1 cellular context compared by ENCODE assay signal in the genomic region with DNA sequence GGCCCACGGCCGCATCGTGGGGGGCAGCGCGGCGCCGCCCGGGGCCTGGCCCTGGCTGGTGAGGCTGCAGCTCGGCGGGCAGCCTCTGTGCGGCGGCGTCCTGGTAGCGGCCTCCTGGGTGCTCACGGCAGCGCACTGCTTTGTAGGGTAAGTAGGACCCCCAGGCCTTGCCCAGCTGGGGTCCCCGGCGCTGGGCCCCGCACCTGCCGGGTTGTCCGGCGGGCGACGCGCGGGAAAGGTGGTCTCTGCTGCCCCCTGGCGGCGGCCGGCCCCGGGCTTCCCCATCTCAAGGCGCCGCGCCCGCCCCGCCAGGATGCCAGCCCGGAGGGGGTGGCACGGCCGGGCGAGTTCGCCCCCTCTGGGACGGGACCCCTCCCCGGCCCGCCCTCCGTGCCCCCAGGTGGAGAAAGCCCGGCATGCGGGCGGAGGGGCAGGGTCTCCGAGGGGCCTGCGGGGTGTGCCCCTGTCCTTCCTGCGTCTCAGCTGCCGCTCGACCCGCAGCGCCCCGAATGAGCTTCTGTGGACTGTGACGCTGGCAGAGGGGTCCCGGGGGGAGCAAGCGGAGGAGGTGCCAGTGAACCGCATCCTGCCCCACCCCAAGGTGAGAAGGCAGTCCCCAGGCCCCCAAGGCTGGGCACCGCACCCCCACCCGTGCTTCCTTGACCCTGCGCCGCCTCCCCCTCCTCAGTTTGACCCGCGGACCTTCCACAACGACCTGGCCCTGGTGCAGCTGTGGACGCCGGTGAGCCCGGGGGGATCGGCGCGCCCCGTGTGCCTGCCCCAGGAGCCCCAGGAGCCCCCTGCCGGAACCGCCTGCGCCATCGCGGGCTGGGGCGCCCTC.
TF ChIP-seq lines count a peak whose summit lies in the region.

No MANE protein-coding gene starts in this region.

TF ChIP-seq in HCT116, 20 proteins besides CTCF, POLR2A, EP300 and RAD21 (continued from another document):
- no peak for TF ChIP-seq ZNF274 (IDR thresholded peaks at IDR 0.05; ENCODE audit: low read depth, low read length)
- TF ChIP-seq YY1 (IDR thresholded peaks at IDR 0.05; ENCODE audit: extremely low read depth, insufficient replicate concordance, low read depth, low read length): no peak
- no peak for TF ChIP-seq EGR1 (IDR thresholded peaks at IDR 0.05; ENCODE audit: low read depth)
- no peak for TF ChIP-seq ZFX (IDR thresholded peaks at IDR 0.05)
- TF ChIP-seq, protein P1, sequence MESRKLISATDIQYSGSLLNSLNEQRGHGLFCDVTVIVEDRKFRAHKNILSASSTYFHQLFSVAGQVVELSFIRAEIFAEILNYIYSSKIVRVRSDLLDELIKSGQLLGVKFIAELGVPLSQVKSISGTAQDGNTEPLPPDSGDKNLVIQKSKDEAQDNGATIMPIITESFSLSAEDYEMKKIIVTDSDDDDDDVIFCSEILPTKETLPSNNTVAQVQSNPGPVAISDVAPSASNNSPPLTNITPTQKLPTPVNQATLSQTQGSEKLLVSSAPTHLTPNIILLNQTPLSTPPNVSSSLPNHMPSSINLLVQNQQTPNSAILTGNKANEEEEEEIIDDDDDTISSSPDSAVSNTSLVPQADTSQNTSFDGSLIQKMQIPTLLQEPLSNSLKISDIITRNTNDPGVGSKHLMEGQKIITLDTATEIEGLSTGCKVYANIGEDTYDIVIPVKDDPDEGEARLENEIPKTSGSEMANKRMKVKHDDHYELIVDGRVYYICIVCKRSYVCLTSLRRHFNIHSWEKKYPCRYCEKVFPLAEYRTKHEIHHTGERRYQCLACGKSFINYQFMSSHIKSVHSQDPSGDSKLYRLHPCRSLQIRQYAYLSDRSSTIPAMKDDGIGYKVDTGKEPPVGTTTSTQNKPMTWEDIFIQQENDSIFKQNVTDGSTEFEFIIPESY (IDR thresholded peaks at IDR 0.05; ENCODE audit: extremely low read depth, insufficient replicate concordance, low read length): no peak
- no peak for TF ChIP-seq TCF7L2 (IDR thresholded peaks at IDR 0.05; ENCODE audit: borderline replicate concordance, extremely low read depth, insufficient read depth, insufficient read length)
- no peak for TF ChIP-seq CBX3 (IDR thresholded peaks at IDR 0.05; ENCODE audit: low read depth)
- TF ChIP-seq ATF3 (IDR thresholded peaks at IDR 0.05): no peak
- TF ChIP-seq JUND (IDR thresholded peaks at IDR 0.05): no peak
- no peak for TF ChIP-seq EZH2 (IDR thresholded peaks at IDR 0.05)
- TF ChIP-seq MAX (IDR thresholded peaks at IDR 0.05): no peak
- TF ChIP-seq SIN3A (IDR thresholded peaks at IDR 0.05; ENCODE audit: low read depth): no peak
- no peak for TF ChIP-seq EZH2phosphoT487 (IDR thresholded peaks at IDR 0.05; ENCODE audit: borderline replicate concordance)
- no peak for TF ChIP-seq ELF1 (IDR thresholded peaks at IDR 0.05; ENCODE audit: borderline replicate concordance, low read depth)
